In the genomic region with DNA sequence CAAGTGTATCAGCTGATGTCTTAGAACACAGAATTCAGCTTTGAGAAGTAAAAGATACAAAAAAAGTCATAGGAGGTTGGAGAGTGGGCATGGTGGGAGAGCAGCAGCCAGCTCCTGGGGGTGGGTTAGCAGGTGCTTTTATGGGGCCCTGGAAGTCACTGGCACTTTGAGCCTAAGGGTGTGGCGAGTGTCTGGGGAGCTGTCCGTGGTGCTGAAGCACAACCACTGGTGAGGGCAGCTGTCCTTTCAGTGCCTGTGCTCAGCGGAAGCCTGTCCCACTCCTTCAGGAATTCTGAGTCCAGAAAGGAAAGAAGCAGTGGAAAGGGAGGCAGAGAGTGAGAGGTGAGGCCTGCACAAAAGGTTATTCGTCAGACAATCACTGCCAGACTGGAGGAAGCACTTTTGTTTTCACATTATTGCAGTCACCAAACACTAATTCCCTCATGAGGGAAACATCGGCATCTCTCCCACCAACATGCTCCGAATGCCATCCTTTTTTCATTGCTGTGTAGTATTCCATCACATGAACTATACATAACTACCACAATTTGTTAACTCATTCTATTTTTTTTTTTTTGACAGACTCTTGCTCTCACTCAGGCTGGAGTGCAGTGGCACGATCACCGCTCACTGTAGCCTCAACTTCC, we compare ENCODE assay signal across 8 cellular contexts. TPM values are rescaled to one million over a fixed set of nuclear protein-coding genes. Genes with fewer than 3 reads are reported as not detected.
DNase-seq lines count a peak whose midpoint lies in the region; ATAC-seq and TF ChIP-seq lines count a peak whose summit lies in the region.

No MANE protein-coding gene starts in this region.

- TF ChIP-seq CTCF in AG10803 (conservative IDR thresholded peaks at IDR 0.05; ENCODE audit: low read length): no peak
- TF ChIP-seq CTCF in activated CD8-positive, alpha-beta T cell treated with anti-CD3 and anti-CD28 coated beads for 36 hours (IDR thresholded peaks at IDR 0.05): no peak
- TF ChIP-seq CTCF in prostate gland (IDR thresholded peaks at IDR 0.05): no peak

- no peaks in the 10 kb centered on the region for H3K27me3 ChIP-seq in prostate gland (replicated peaks; ENCODE audit: insufficient read depth)

- no peak overlapping the region for H3K27ac Mint-ChIP-seq in activated CD8-positive, alpha-beta T cell treated with anti-CD3 and anti-CD28 coated beads for 36 hours

- H3K4me3 ChIP-seq in AG10803 (ENCODE audit: low read length): no peak overlapping the region
- no peak overlapping the region for H3K4me3 ChIP-seq in prostate gland

- peaks cover 3% of the 10 kb centered on the region for H3K9me3 Mint-ChIP-seq in activated CD8-positive, alpha-beta T cell treated with anti-CD3 and anti-CD28 coated beads for 36 hours

- in situ Hi-C loops in KBM-7 (cut with MboI; ENCODE audit: low pct_unique_long_range_greater_than_20kb, low sequenced_read_pairs): no loop called here

- TF ChIP-seq POLR2A in prostate gland (IDR thresholded peaks at IDR 0.05): no peak

- WGBS in prostate gland: 53% methylated on average over 8 of the region's 8 CpGs

- H3K4me3 Mint-ChIP-seq in activated CD8-positive, alpha-beta T cell treated with anti-CD3 and anti-CD28 coated beads for 36 hours: no peak overlapping the region

- H3K27me3 Mint-ChIP-seq in activated CD8-positive, alpha-beta T cell treated with anti-CD3 and anti-CD28 coated beads for 36 hours: peaks cover 14% of the 10 kb centered on the region

- no peak for ATAC-seq in activated CD8-positive, alpha-beta T cell treated with anti-CD3 and anti-CD28 coated beads for 36 hours
- ATAC-seq in esophagus mucosa (peak; percentile 46), GM19452 (IDR thresholded peaks at IDR 0.05; ENCODE audit: unreplicated experiment) (no peak), GM18520 (IDR thresholded peaks at IDR 0.05; ENCODE audit: unreplicated experiment) (no peak), GM18519 (IDR thresholded peaks at IDR 0.05; ENCODE audit: low FRiP score, unreplicated experiment) (no peak)

- no peaks in the 10 kb centered on the region for H3K36me3 ChIP-seq in prostate gland

- no peaks in the 10 kb centered on the region for H3K9me3 ChIP-seq in prostate gland

- DNase-seq in AG10803 (ENCODE audit: low read depth): peak; percentile 16
- DNase-seq in KBM-7: peak; percentile 51
- DNase-seq in activated CD8-positive, alpha-beta T cell treated with anti-CD3 and anti-CD28 coated beads for 36 hours: peak; percentile 63
- peak; percentile 17 for DNase-seq in prostate gland (ENCODE audit: low spot score)

- no peaks in the 10 kb centered on the region for H3K36me3 Mint-ChIP-seq in activated CD8-positive, alpha-beta T cell treated with anti-CD3 and anti-CD28 coated beads for 36 hours (ENCODE audit: low read depth)

- H3K4me1 ChIP-seq in prostate gland (replicated peaks): no peaks in the 10 kb centered on the region

- POLR2A ChIA-PET in activated CD8-positive, alpha-beta T cell treated with anti-CD3 and anti-CD28 coated beads for 36 hours (lab: Charles Lee): no interaction called here

- intact Hi-C loops in activated CD8-positive, alpha-beta T cell treated with anti-CD3 and anti-CD28 coated beads for 36 hours (cut with micrococcal nuclease): no loop called here
- intact Hi-C loops in prostate gland (cut with DNase I): no loop called here

- CTCF ChIA-PET in activated CD8-positive, alpha-beta T cell treated with anti-CD3 and anti-CD28 coated beads for 36 hours (lab: Charles Lee): interaction anchor here (1.2 kb wide), 1 partner anchor 454 kb away, joined by 3 read pairs; no protein-coding TSS in a partner anchor

- no peak overlapping the region for H3K27ac ChIP-seq in prostate gland

- no peaks in the 10 kb centered on the region for H3K4me1 Mint-ChIP-seq in activated CD8-positive, alpha-beta T cell treated with anti-CD3 and anti-CD28 coated beads for 36 hours (ENCODE audit: low read depth)

RNA-seq across cellular contexts. Expression of a gene that starts 59.4 kb away (rescaled TPM):
- total RNA-seq in activated CD8-positive, alpha-beta T cell treated with anti-CD3 and anti-CD28 coated beads for 36 hours: 10 to 100 TPM; 84.5 to 85.2 TPM
- 21.0 TPM for total RNA-seq in esophagus mucosa
- total RNA-seq in prostate gland: 10 to 100 TPM; 28.6 to 63.8 TPM
